1 cellular context compared by ENCODE assay signal in genomic region chr5:136053336-136054121, GRCh38.
TF ChIP-seq lines count a peak whose summit lies in the region.

No MANE protein-coding gene starts in this region.

TF ChIP-seq in HepG2, 621 proteins besides CTCF, POLR2A, EP300 and RAD21 (continues in another document):
- TF ChIP-seq, protein P1, sequence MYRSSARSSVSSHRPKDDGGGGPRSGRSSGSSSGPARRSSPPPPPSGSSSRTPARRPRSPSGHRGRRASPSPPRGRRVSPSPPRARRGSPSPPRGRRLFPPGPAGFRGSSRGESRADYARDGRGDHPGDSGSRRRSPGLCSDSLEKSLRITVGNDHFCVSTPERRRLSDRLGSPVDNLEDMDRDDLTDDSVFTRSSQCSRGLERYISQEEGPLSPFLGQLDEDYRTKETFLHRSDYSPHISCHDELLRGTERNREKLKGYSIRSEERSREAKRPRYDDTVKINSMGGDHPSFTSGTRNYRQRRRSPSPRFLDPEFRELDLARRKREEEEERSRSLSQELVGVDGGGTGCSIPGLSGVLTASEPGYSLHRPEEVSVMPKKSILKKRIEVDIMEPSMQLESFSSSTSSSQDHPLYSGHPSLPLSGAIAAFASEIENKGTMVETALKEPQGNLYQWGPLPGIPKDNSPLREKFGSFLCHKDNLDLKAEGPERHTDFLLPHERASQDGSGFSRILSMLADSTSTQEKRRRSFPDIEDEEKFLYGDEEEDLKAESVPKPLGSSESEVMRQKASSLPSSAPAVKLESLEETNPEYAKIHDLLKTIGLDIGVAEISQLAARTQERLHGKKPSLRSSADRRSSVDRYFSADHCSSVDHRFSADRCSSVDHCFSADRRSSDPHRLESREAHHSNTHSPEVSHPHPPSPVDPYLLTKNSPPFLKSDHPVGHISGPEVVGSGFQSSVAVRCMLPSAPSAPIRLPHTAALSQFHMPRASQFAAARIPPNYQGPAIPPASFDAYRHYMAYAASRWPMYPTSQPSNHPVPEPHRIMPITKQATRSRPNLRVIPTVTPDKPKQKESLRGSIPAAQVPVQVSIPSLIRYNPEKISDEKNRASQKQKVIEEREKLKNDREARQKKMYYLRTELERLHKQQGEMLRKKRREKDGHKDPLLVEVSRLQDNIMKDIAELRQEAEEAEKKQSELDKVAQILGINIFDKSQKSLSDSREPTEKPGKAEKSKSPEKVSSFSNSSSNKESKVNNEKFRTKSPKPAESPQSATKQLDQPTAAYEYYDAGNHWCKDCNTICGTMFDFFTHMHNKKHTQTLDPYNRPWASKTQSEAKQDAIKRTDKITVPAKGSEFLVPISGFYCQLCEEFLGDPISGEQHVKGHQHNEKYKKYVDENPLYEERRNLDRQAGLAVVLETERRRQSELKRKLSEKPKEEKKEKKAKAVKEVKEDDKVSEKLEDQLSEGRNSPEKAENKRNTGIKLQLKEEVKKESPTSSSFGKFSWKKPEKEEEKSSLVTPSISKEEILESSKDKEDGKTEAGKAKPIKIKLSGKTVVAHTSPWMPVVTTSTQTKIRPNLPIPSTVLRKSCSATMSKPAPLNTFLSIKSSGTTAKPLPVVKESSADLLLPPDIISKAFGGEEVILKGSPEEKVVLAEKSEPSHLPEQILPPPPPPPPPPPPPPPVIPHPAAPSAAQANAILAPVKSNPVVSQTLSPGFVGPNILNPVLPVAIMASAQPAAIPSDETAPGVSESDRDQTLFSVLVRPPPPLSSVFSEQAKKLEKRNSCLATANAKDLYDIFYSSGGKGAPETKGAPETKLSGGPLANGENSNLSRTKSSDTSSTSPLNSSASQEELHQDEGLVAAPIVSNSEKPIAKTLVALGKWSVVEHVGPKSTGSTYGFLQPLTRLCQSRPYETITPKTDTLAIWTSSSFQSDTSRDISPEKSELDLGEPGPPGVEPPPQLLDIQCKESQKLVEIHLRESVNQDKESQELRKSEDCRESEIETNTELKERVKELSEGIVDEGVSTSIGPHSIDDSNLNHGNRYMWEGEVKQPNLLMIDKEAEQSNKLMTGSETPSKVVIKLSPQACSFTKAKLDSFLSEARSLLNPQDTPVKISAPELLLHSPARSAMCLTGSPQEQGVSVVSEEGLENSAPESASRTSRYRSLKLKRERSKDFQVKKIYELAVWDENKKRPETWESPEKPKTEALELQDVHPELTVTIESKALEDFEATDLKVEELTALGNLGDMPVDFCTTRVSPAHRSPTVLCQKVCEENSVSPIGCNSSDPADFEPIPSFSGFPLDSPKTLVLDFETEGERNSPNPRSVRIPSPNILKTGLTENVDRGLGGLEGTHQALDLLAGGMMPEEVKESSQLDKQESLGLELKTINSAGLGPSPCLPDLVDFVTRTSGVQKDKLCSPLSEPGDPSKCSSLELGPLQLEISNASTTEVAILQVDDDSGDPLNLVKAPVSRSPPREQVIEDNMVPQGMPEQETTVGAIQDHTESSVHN (CRISPR knock-in tag; IDR thresholded peaks at IDR 0.05) = no peak
- TF ChIP-seq ZFX (CRISPR knock-in tag; IDR thresholded peaks at IDR 0.05; ENCODE audit: low read depth) (peak; percentile 61), RFX3 (CRISPR knock-in tag; IDR thresholded peaks at IDR 0.05) (0 out of 2 replicates have a peak, but pooled peaks have one; percentile 13), ZNF780A (CRISPR knock-in tag; IDR thresholded peaks at IDR 0.05) (no peak), ARID4A (CRISPR knock-in tag; IDR thresholded peaks at IDR 0.05; ENCODE audit: borderline replicate concordance) (peak; percentile 85; the same call in 1 of the 2 replicates), ZNF747 (CRISPR knock-in tag; IDR thresholded peaks at IDR 0.05; ENCODE audit: borderline replicate concordance) (peak; percentile 82), ATM (IDR thresholded peaks at IDR 0.05; ENCODE audit: borderline replicate concordance) (no peak), MEF2D (CRISPR knock-in tag; IDR thresholded peaks at IDR 0.05) (peak; percentile 84), ZNF205 (CRISPR knock-in tag; IDR thresholded peaks at IDR 0.05) (peak; percentile 50; the same call in 1 of the 2 replicates), ZNF207 (IDR thresholded peaks at IDR 0.05; ENCODE audit: borderline replicate concordance) (no peak), ZNF609 (CRISPR knock-in tag; IDR thresholded peaks at IDR 0.05; ENCODE audit: borderline replicate concordance) (peak; percentile 96), SP5 (CRISPR knock-in tag; IDR thresholded peaks at IDR 0.05; ENCODE audit: borderline replicate concordance, low read depth) (peak; percentile 80), ZMYM2 (CRISPR knock-in tag; IDR thresholded peaks at IDR 0.05) (peak; percentile 49; the same call in 1 of the 2 replicates), ZNF513 (CRISPR knock-in tag; conservative IDR thresholded peaks at IDR 0.05) (no peak), THAP11 (CRISPR knock-in tag; IDR thresholded peaks at IDR 0.05) (peak; percentile 78), NKX3-1 (CRISPR knock-in tag; IDR thresholded peaks at IDR 0.05) (peak; percentile 38; the same call in 1 of the 2 replicates), ATF7 (IDR thresholded peaks at IDR 0.05) (peak; percentile 86), ATF7 (CRISPR knock-in tag; IDR thresholded peaks at IDR 0.05) (peak; percentile 99), MIER3 (CRISPR knock-in tag; IDR thresholded peaks at IDR 0.05; ENCODE audit: borderline replicate concordance) (peak; percentile 93; the same call in 1 of the 2 replicates), SALL2 (CRISPR knock-in tag; IDR thresholded peaks at IDR 0.05) (peak; percentile 81; the same call in 1 of the 2 replicates), KLF12 (CRISPR knock-in tag; IDR thresholded peaks at IDR 0.05; ENCODE audit: borderline replicate concordance) (no peak), TCF7 (IDR thresholded peaks at IDR 0.05; ENCODE audit: low read depth) (peak; percentile 90), ZNF362 (CRISPR knock-in tag; IDR thresholded peaks at IDR 0.05; ENCODE audit: borderline replicate concordance) (no peak), ZNF713 (CRISPR knock-in tag; IDR thresholded peaks at IDR 0.05) (peak; percentile 78; the same call in 1 of the 2 replicates), SIX4 (CRISPR knock-in tag; IDR thresholded peaks at IDR 0.05) (peak; percentile 75; the same call in 1 of the 2 replicates), IKZF1 (IDR thresholded peaks at IDR 0.05) (no peak), ASH2L (IDR thresholded peaks at IDR 0.05; ENCODE audit: insufficient read length, low read depth, low read length) (peak; percentile 99), ZFAT (CRISPR knock-in tag; conservative IDR thresholded peaks at IDR 0.05) (no peak), ELF3 (CRISPR knock-in tag; IDR thresholded peaks at IDR 0.05) (peak; percentile 99), NFYB (CRISPR knock-in tag; IDR thresholded peaks at IDR 0.05) (peak; percentile 57), ZFP1 (CRISPR knock-in tag; IDR thresholded peaks at IDR 0.05) (peak; percentile 60; the same call in 1 of the 2 replicates), ZNF558 (CRISPR knock-in tag; IDR thresholded peaks at IDR 0.05; ENCODE audit: borderline replicate concordance) (no peak), ZNF776 (CRISPR knock-in tag; IDR thresholded peaks at IDR 0.05) (no peak), ZNF670 (CRISPR knock-in tag; IDR thresholded peaks at IDR 0.05; ENCODE audit: borderline replicate concordance) (peak; percentile 87; the same call in 1 of the 2 replicates), ZNF33B (CRISPR knock-in tag; IDR thresholded peaks at IDR 0.05) (peak; percentile 59; the same call in 1 of the 2 replicates), HOXA5 (CRISPR knock-in tag; IDR thresholded peaks at IDR 0.05) (peak; percentile 93), ZMYM4 (CRISPR knock-in tag; IDR thresholded peaks at IDR 0.05) (peak; percentile 69), ZBTB14 (CRISPR knock-in tag; IDR thresholded peaks at IDR 0.05) (no peak), CBX1 (IDR thresholded peaks at IDR 0.05; ENCODE audit: low read depth) (peak; percentile 71)
